In genomic region chr14:31024577-31025334, GRCh38 we compare ENCODE assay signal across 8 cellular contexts. TPM values are rescaled to one million over a fixed set of nuclear protein-coding genes. Genes with fewer than 3 reads are reported as not detected.
DNase-seq lines count a peak whose midpoint lies in the region; ATAC-seq and TF ChIP-seq lines count a peak whose summit lies in the region.

No MANE protein-coding gene starts in this region.

- DNase-seq in CD1c-positive myeloid dendritic cell (ENCODE audit: extremely low spot score) (peak; percentile 20), LNCaP clone FGC (ENCODE audit: low read depth) (no peak), cardiac fibroblast (ENCODE audit: low read depth in 2 of 2) (peak in 1 of 2 donors; percentile 38), mesothelial cell of epicardium (ENCODE audit: low spot score in 2 of 2, unreplicated experiment in 2 of 2) (no peak), NCI-H1694 treated with DMSO at 0.1 percent for 48 hours (lab: John Stamatoyannopoulos, UW) (no peak), NCI-H446 (lab: John Stamatoyannopoulos, UW) (no peak)

- H3K4me3 Mint-ChIP-seq in mesothelial cell of epicardium: peak overlapping the region; percentile 77

- TF ChIP-seq CTCF in LNCaP clone FGC (IDR thresholded peaks at IDR 0.05; ENCODE audit: control insufficient read depth, extremely low read depth, insufficient read depth): no peak
- no peak for TF ChIP-seq CTCF in cardiac fibroblast (IDR thresholded peaks at IDR 0.05; ENCODE audit: low read depth, low read length)
- no peak for TF ChIP-seq CTCF in mesothelial cell of epicardium (IDR thresholded peaks at IDR 0.05; ENCODE audit: unreplicated experiment)

- peaks cover 33% of the 10 kb centered on the region for H3K4me1 Mint-ChIP-seq in mesothelial cell of epicardium

- H3K9me3 Mint-ChIP-seq in mesothelial cell of epicardium: peaks cover 9% of the 10 kb centered on the region

- no peaks in the 10 kb centered on the region for H3K27me3 Mint-ChIP-seq in mesothelial cell of epicardium (ENCODE audit: low read depth)

- H3K4me3 ChIP-seq in LNCaP clone FGC (ENCODE audit: low read depth, low read length): peak overlapping the region; percentile 79
- H3K4me3 ChIP-seq in cardiac fibroblast (replicated peaks in 1 of 2; ENCODE audit: low read depth in 2 of 2, low read length in 2 of 2): peak overlapping the region; percentile 95 to 97

- peaks cover 11% of the 10 kb centered on the region for H3K36me3 Mint-ChIP-seq in mesothelial cell of epicardium

- ATAC-seq in GM18520 (IDR thresholded peaks at IDR 0.05; ENCODE audit: unreplicated experiment) (no peak), GM18861 (IDR thresholded peaks at IDR 0.05; ENCODE audit: unreplicated experiment) (no peak)

- peak overlapping the region; percentile 81 for H3K27ac Mint-ChIP-seq in mesothelial cell of epicardium

RNA-seq across cellular contexts. Expression of gene AP4S1, which starts 0.7 kb away (rescaled TPM):
- total RNA-seq in mesothelial cell of epicardium: 9.3 to 11.6 TPM (median 10.4 TPM) in 3 replicates

RNA-seq across cellular contexts. Expression of gene STRN3, which starts 1.4 kb away (rescaled TPM):
- 58.1 to 60.6 TPM (median 59.9 TPM) in 3 replicates for total RNA-seq in mesothelial cell of epicardium
